15 cellular contexts compared by ENCODE assay signal in the genomic region with DNA sequence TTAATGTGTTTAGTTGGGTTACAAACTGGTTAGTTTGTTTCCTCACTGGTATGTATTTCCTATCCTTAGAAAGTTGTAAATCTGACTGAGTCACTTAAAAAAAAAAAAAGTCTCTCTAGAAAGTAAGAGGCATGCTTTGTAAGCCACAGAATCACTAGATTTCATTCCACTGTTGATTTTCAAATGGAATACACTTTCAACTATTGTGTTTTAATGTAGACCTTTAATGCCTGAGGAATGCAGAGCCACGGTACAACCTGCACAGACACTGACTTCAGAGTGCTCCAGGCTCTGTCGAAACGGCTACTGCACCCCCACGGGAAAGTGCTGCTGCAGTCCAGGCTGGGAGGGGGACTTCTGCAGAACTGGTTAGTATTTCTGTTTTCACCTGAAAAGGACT.
DNase-seq lines count a peak whose midpoint lies in the region; ATAC-seq and TF ChIP-seq lines count a peak whose summit lies in the region.
"Had no signal": no experiment of that assay in that cellular context is flagged by ENCODE, and none has a peak within 500 bp of the region (broad histone marks: within the 10 kb centered on the region; RNA-seq: fewer than 3 reads in every experiment).

No MANE protein-coding gene starts in this region.

- no peak for TF ChIP-seq RAD21 in HCT116 (IDR thresholded peaks at IDR 0.05; ENCODE audit: low read depth)

- H3K9ac ChIP-seq in HCT116 (ENCODE audit: low read length) (no peak overlapping the region), adipocyte (ENCODE audit: low read length) (no peak overlapping the region), skeletal muscle satellite cell (ENCODE audit: low read depth, low read length) (no peak overlapping the region)

- H3K4me1 ChIP-seq in HCT116 (ENCODE audit: control insufficient read depth in 1 of 2, insufficient read depth in 2 of 2, low read length in 2 of 2): peaks cover 0 to 15% of the 10 kb centered on the region in 2 experiments; a peak in 3 of 4 replicates
- peaks cover 7% of the 10 kb centered on the region for H3K4me1 ChIP-seq in adipocyte (ENCODE audit: control insufficient read depth, insufficient read depth, low read length)
- H3K4me1 ChIP-seq in foreskin keratinocyte: peaks cover 16% of the 10 kb centered on the region
- H3K4me1 ChIP-seq in skeletal muscle satellite cell (ENCODE audit: control insufficient read depth, insufficient read depth, low read length): peaks cover 18% of the 10 kb centered on the region
- H3K4me1 ChIP-seq: Caco-2, suprapubic skin had no signal

- H3K9me2 ChIP-seq in HCT116 (ENCODE audit: insufficient read depth): no peaks in the 10 kb centered on the region

- TF ChIP-seq CTCF in HCT116 (IDR thresholded peaks at IDR 0.05 in 2 of 3, conservative IDR thresholded peaks at IDR 0.05 in 1 of 3; ENCODE audit: borderline replicate concordance in 1 of 3, insufficient read depth in 1 of 3, low read depth in 2 of 3, low read length in 2 of 3): no peak
- no peak for TF ChIP-seq CTCF in foreskin keratinocyte (conservative IDR thresholded peaks at IDR 0.05)
- no peak for TF ChIP-seq CTCF in GM10266 (IDR thresholded peaks at IDR 0.05; ENCODE audit: control insufficient read depth, insufficient read depth, low read depth, missing control alignments)

- ATAC-seq in HCT116: peak; percentile 76
- peak; percentile 84 for ATAC-seq in foreskin keratinocyte
- no peak for ATAC-seq in GM19023 (IDR thresholded peaks at IDR 0.05; ENCODE audit: unreplicated experiment)
- no peak for ATAC-seq in HG03108 (IDR thresholded peaks at IDR 0.05; ENCODE audit: unreplicated experiment)
- ATAC-seq: sciatic nerve had no signal

- H3K4me3 ChIP-seq in HCT116 (replicated peaks in 1 of 2; ENCODE audit: low read depth in 1 of 2, low read length in 2 of 2): no peak overlapping the region
- H3K4me3 ChIP-seq in adipocyte (ENCODE audit: low read length): no peak overlapping the region
- H3K4me3 ChIP-seq in skeletal muscle satellite cell (ENCODE audit: low read length): no peak overlapping the region
- H3K4me3 ChIP-seq: suprapubic skin had no signal

- CTCF ChIA-PET in HCT116 (lab: Charles Lee): no interaction called here

- H3K36me3 ChIP-seq in HCT116 (ENCODE audit: control insufficient read depth in 1 of 2, insufficient read depth in 2 of 2, low read length in 2 of 2) (no peaks in the 10 kb centered on the region), adipocyte (ENCODE audit: control insufficient read depth, insufficient read depth, low read length, severe bottlenecking) (no peaks in the 10 kb centered on the region), skeletal muscle satellite cell (ENCODE audit: insufficient read depth, low read length) (peaks cover 11% of the 10 kb centered on the region)
- H3K36me3 ChIP-seq: suprapubic skin had no signal

- H3K4me2 ChIP-seq in HCT116 (ENCODE audit: low read length) (peak overlapping the region; percentile 37), skeletal muscle satellite cell (ENCODE audit: low read length) (peak overlapping the region; percentile 17)

- no peaks in the 10 kb centered on the region for H3K79me2 ChIP-seq in HCT116 (ENCODE audit: insufficient read depth, low read length)

- BruUV-seq in HCT116 (replicated peaks; lab: Mats Ljungman, UMichigan): no TSS peak

- POLR2A ChIA-PET in HCT116 (lab: Charles Lee): no interaction called here

- H3K27ac ChIP-seq in HCT116 (ENCODE audit: low read depth, low read length): no peak overlapping the region
- H3K27ac ChIP-seq in foreskin keratinocyte: no peak overlapping the region
- H3K27ac ChIP-seq: suprapubic skin had no signal

- intact Hi-C loops in HCT116 (cut with micrococcal nuclease): no loop called here

- H3K27me3 ChIP-seq in HCT116 (ENCODE audit: insufficient read depth, low read length) (no peaks in the 10 kb centered on the region), adipocyte (replicated peaks; ENCODE audit: control insufficient read depth, insufficient read depth, low read length) (no peaks in the 10 kb centered on the region), foreskin keratinocyte (no peaks in the 10 kb centered on the region), skeletal muscle satellite cell (ENCODE audit: control insufficient read depth, insufficient read depth, low read length) (no peaks in the 10 kb centered on the region)
- H3K27me3 ChIP-seq: suprapubic skin had no signal

- peak overlapping the region; percentile 65 for H2AFZ ChIP-seq in HCT116 (ENCODE audit: low read depth, low read length, poor library complexity, severe bottlenecking)

- DNase-seq in HCT116 (ENCODE audit: low read depth, low spot score): no peak
- peak; percentile 56 for DNase-seq in adipocyte (ENCODE audit: low read depth)
- peak; percentile 81 to 92 for DNase-seq in foreskin keratinocyte
- no peak for DNase-seq in GM10266 (ENCODE audit: extremely low spot score)
- DNase-seq: activated CD4-positive, alpha-beta memory T cell treated with anti-CD3 and anti-CD28 coated beads for 36 hours; Caco-2; caudate nucleus; naive B cell; NCI-H1105 treated with DMSO at 0.1 percent for 48 hours; NCI-H526 had no signal

- H4K20me1 ChIP-seq in HCT116 (ENCODE audit: insufficient read depth): no peaks in the 10 kb centered on the region

- RAD21 ChIA-PET in HCT116 (lab: Charles Lee; ENCODE audit: low non-redundant PET in 1 of 2, low total read pairs in 2 of 2, uncharacterized antibody in 2 of 2, unreplicated experiment in 2 of 2): no interaction called here

- H3K9me3 ChIP-seq in HCT116 (ENCODE audit: control insufficient read depth in 1 of 2, insufficient read depth in 1 of 2, low read depth in 1 of 2, low read length in 2 of 2): no peaks in the 10 kb centered on the region
- H3K9me3 ChIP-seq in adipocyte (ENCODE audit: control insufficient read depth, low read length): no peaks in the 10 kb centered on the region
- no peaks in the 10 kb centered on the region for H3K9me3 ChIP-seq in skeletal muscle satellite cell (replicated peaks; ENCODE audit: low read length)
- H3K9me3 ChIP-seq: Caco-2, suprapubic skin had no signal

- no peak for TF ChIP-seq POLR2A in HCT116 (IDR thresholded peaks at IDR 0.05; ENCODE audit: borderline replicate concordance, extremely low read depth, insufficient read depth, insufficient read length)

TF ChIP-seq in HCT116, 20 proteins besides CTCF, POLR2A, EP300 and RAD21:
- TF ChIP-seq SP1 (IDR thresholded peaks at IDR 0.05; ENCODE audit: low read depth) (peak; percentile 22; the same call in 1 of the 2 replicates), SRF (IDR thresholded peaks at IDR 0.05; ENCODE audit: low read depth) (no peak), FOSL1 (IDR thresholded peaks at IDR 0.05; ENCODE audit: low read depth) (peak; percentile 13; the same call in 1 of the 2 replicates), EZH2phosphoT487 (IDR thresholded peaks at IDR 0.05; ENCODE audit: borderline replicate concordance) (no peak)

Comparison
In these comparisons a context has a peak if more than half of its experiments do, and no peak if none do; other contexts are left out.
1. ATAC-seq: peak in HCT116 (single experiment) and foreskin keratinocyte (single experiment); none in GM19023 (single experiment) and HG03108 (single experiment).
2. DNase-seq: peak in adipocyte (single experiment) and foreskin keratinocyte (2 of 2); none in HCT116 (single experiment) and GM10266 (single experiment).